ENCODE assay signal across 1 cellular context in genomic region chr1:29230553-29231378, GRCh38.
A peak's percentile ranks its signal among the peaks of the same experiment; 100 is the strongest.
TF ChIP-seq lines count a peak whose summit lies in the region.

Gene MECR (minus strand): TSS chr1:29230934. CDS start chr1:29230906, 28 bp downstream.

TF ChIP-seq in GM12878, 131 proteins besides CTCF, POLR2A, EP300 and RAD21 (continued from another document and continues in another):
- TF ChIP-seq SRF (IDR thresholded peaks at IDR 0.05; ENCODE audit: low read depth in 2 of 2, low read length in 2 of 2) (peak; percentile 45 to 86), E4F1 (IDR thresholded peaks at IDR 0.05; ENCODE audit: borderline replicate concordance, partially characterized antibody) (no peak), USF1 (IDR thresholded peaks at IDR 0.05; ENCODE audit: borderline replicate concordance, extremely low read length, insufficient read depth, low read depth, low read length) (peak; percentile 25), RCOR1 (conservative IDR thresholded peaks at IDR 0.05; ENCODE audit: low read depth, low read length) (0 out of 2 replicates have a peak, but pooled peaks have one; percentile 6), KAT2A (conservative IDR thresholded peaks at IDR 0.05; ENCODE audit: control insufficient read depth, low read depth, low read length) (no peak), CREB1 (IDR thresholded peaks at IDR 0.05; ENCODE audit: low read depth) (peak; percentile 99), NKRF (conservative IDR thresholded peaks at IDR 0.05) (peak; percentile 87), JUND (IDR thresholded peaks at IDR 0.05; ENCODE audit: low read depth, low read length) (0 out of 2 replicates have a peak, but pooled peaks have one; percentile 28), MEF2B (IDR thresholded peaks at IDR 0.05; ENCODE audit: partially characterized antibody, poor library complexity, severe bottlenecking) (peak; percentile 25), CBX5 (IDR thresholded peaks at IDR 0.05; ENCODE audit: low read depth) (no peak), MTA2 (IDR thresholded peaks at IDR 0.05; ENCODE audit: low read depth) (no peak), ZBTB33 (IDR thresholded peaks at IDR 0.05) (no peak), WRNIP1 (IDR thresholded peaks at IDR 0.05; ENCODE audit: borderline replicate concordance, low read depth, low read length) (no peak), SIN3A (IDR thresholded peaks at IDR 0.05; ENCODE audit: low read depth, low read length) (peak; percentile 93), YY1 (IDR thresholded peaks at IDR 0.05; ENCODE audit: low read depth, low read length) (peak; percentile 62), TAF1 (IDR thresholded peaks at IDR 0.05; ENCODE audit: borderline replicate concordance, low read depth, low read length) (peak; percentile 66; the same call in 1 of the 2 replicates), TBL1XR1 (IDR thresholded peaks at IDR 0.05; ENCODE audit: low read depth, low read length) (peak; percentile 55; the same call in 1 of the 2 replicates), NRF1 (conservative IDR thresholded peaks at IDR 0.05; ENCODE audit: low read depth, low read length) (peak; percentile 57), IKZF2 (IDR thresholded peaks at IDR 0.05) (0 out of 4 replicates have a peak, but pooled peaks have one; percentile 21 to 44), GABPA (IDR thresholded peaks at IDR 0.05; ENCODE audit: low read depth) (no peak), IKZF1 (conservative IDR thresholded peaks at IDR 0.05) (peak; percentile 88), NR2F1 (conservative IDR thresholded peaks at IDR 0.05) (0 out of 2 replicates have a peak, but pooled peaks have one; percentile 13), TCF12 (IDR thresholded peaks at IDR 0.05; ENCODE audit: low read depth, low read length) (0 out of 2 replicates have a peak, but pooled peaks have one; percentile 9), POU2F2 (IDR thresholded peaks at IDR 0.05; ENCODE audit: borderline replicate concordance, low read depth, low read length) (peak; percentile 83), CBFB (IDR thresholded peaks at IDR 0.05; ENCODE audit: low read depth) (peak; percentile 61; the same call in 1 of the 2 replicates), FOXK2 (IDR thresholded peaks at IDR 0.05) (0 out of 2 replicates have a peak, but pooled peaks have one; percentile 36), RBBP5 (conservative IDR thresholded peaks at IDR 0.05) (no peak), RUNX3 (IDR thresholded peaks at IDR 0.05; ENCODE audit: low read length) (peak; percentile 56), PAX5 (IDR thresholded peaks at IDR 0.05; ENCODE audit: borderline replicate concordance, low read depth, low read length) (peak; percentile 39; the same call in 1 of the 2 replicates), MXI1 (IDR thresholded peaks at IDR 0.05; ENCODE audit: low read depth, low read length) (peak; percentile 97), CREM (IDR thresholded peaks at IDR 0.05; ENCODE audit: low read depth) (peak; percentile 99), POLR2AphosphoS5 (IDR thresholded peaks at IDR 0.05; ENCODE audit: low read length) (peak; percentile 89), HDGF (IDR thresholded peaks at IDR 0.05) (peak; percentile 35; the same call in 1 of the 2 replicates), FOXM1 (IDR thresholded peaks at IDR 0.05; ENCODE audit: low read depth, low read length) (no peak), MEF2A (IDR thresholded peaks at IDR 0.05; ENCODE audit: insufficient read depth, low read depth, low read length) (no peak), EGR1 (IDR thresholded peaks at IDR 0.05; ENCODE audit: borderline replicate concordance in 1 of 2, low read depth in 2 of 2, low read length in 2 of 2) (0 out of 3 replicates have a peak, but pooled peaks of 1 of the 2 experiments have one; percentile 17), SP1 (IDR thresholded peaks at IDR 0.05; ENCODE audit: low read depth, low read length) (peak; percentile 86), SIX5 (IDR thresholded peaks at IDR 0.05; ENCODE audit: low read depth, low read length, severe bottlenecking) (peak; percentile 23), PKNOX1 (IDR thresholded peaks at IDR 0.05) (no peak; the same call in 1 of the 2 replicates), BHLHE40 (IDR thresholded peaks at IDR 0.05; ENCODE audit: borderline replicate concordance in 1 of 2, low read depth in 2 of 2, low read length in 1 of 2) (peak in 1 of 2 experiments; percentile 59; a peak in 2 of 4 replicates), ATF3 (IDR thresholded peaks at IDR 0.05; ENCODE audit: borderline replicate concordance, extremely low read depth, low read depth, low read length) (peak; percentile 85), NBN (IDR thresholded peaks at IDR 0.05) (peak; percentile 94)
- TF ChIP-seq, protein P1, sequence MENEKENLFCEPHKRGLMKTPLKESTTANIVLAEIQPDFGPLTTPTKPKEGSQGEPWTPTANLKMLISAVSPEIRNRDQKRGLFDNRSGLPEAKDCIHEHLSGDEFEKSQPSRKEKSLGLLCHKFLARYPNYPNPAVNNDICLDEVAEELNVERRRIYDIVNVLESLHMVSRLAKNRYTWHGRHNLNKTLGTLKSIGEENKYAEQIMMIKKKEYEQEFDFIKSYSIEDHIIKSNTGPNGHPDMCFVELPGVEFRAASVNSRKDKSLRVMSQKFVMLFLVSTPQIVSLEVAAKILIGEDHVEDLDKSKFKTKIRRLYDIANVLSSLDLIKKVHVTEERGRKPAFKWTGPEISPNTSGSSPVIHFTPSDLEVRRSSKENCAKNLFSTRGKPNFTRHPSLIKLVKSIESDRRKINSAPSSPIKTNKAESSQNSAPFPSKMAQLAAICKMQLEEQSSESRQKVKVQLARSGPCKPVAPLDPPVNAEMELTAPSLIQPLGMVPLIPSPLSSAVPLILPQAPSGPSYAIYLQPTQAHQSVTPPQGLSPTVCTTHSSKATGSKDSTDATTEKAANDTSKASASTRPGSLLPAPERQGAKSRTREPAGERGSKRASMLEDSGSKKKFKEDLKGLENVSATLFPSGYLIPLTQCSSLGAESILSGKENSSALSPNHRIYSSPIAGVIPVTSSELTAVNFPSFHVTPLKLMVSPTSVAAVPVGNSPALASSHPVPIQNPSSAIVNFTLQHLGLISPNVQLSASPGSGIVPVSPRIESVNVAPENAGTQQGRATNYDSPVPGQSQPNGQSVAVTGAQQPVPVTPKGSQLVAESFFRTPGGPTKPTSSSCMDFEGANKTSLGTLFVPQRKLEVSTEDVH (IDR thresholded peaks at IDR 0.05; ENCODE audit: low read depth, partially characterized antibody), result no peak
- TF ChIP-seq, protein P2, sequence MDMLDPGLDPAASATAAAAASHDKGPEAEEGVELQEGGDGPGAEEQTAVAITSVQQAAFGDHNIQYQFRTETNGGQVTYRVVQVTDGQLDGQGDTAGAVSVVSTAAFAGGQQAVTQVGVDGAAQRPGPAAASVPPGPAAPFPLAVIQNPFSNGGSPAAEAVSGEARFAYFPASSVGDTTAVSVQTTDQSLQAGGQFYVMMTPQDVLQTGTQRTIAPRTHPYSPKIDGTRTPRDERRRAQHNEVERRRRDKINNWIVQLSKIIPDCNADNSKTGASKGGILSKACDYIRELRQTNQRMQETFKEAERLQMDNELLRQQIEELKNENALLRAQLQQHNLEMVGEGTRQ (IDR thresholded peaks at IDR 0.05; ENCODE audit: borderline replicate concordance, low read depth, low read length), result peak; percentile 5; the same call in 1 of the 2 replicates
- TF ChIP-seq, protein P3, sequence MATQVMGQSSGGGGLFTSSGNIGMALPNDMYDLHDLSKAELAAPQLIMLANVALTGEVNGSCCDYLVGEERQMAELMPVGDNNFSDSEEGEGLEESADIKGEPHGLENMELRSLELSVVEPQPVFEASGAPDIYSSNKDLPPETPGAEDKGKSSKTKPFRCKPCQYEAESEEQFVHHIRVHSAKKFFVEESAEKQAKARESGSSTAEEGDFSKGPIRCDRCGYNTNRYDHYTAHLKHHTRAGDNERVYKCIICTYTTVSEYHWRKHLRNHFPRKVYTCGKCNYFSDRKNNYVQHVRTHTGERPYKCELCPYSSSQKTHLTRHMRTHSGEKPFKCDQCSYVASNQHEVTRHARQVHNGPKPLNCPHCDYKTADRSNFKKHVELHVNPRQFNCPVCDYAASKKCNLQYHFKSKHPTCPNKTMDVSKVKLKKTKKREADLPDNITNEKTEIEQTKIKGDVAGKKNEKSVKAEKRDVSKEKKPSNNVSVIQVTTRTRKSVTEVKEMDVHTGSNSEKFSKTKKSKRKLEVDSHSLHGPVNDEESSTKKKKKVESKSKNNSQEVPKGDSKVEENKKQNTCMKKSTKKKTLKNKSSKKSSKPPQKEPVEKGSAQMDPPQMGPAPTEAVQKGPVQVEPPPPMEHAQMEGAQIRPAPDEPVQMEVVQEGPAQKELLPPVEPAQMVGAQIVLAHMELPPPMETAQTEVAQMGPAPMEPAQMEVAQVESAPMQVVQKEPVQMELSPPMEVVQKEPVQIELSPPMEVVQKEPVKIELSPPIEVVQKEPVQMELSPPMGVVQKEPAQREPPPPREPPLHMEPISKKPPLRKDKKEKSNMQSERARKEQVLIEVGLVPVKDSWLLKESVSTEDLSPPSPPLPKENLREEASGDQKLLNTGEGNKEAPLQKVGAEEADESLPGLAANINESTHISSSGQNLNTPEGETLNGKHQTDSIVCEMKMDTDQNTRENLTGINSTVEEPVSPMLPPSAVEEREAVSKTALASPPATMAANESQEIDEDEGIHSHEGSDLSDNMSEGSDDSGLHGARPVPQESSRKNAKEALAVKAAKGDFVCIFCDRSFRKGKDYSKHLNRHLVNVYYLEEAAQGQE (IDR thresholded peaks at IDR 0.05; ENCODE audit: low read depth, low read length), result no peak
- TF ChIP-seq, protein P4, sequence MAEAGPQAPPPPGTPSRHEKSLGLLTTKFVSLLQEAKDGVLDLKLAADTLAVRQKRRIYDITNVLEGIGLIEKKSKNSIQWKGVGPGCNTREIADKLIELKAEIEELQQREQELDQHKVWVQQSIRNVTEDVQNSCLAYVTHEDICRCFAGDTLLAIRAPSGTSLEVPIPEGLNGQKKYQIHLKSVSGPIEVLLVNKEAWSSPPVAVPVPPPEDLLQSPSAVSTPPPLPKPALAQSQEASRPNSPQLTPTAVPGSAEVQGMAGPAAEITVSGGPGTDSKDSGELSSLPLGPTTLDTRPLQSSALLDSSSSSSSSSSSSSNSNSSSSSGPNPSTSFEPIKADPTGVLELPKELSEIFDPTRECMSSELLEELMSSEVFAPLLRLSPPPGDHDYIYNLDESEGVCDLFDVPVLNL (IDR thresholded peaks at IDR 0.05; ENCODE audit: low read depth, low read length), result 0 out of 2 replicates have a peak, but pooled peaks have one; percentile 35
